8 cellular contexts compared by ENCODE assay signal in genomic region chr6:31366693-31367470, GRCh38. TPM values are rescaled to one million over a fixed set of nuclear protein-coding genes. Genes with fewer than 3 reads are reported as not detected.
A peak's percentile ranks its signal among the peaks of the same experiment; 100 is the strongest.
DNase-seq lines count a peak whose midpoint lies in the region; ATAC-seq, FAIRE-seq and TF ChIP-seq lines count a peak whose summit lies in the region.

No MANE protein-coding gene starts in this region.

- TF ChIP-seq RAD21 in HCT116 (IDR thresholded peaks at IDR 0.05; ENCODE audit: low read depth) = peak; percentile 98

- no peak overlapping the region for H3K27ac Mint-ChIP-seq in astrocyte (ENCODE audit: unreplicated experiment)

- intact Hi-C loops in HCT116 (cut with micrococcal nuclease) = loop anchor here (1.0 to 5.0 kb wide), 3 partner anchors 95 to 230 kb away; partner anchors contain the start of gene HLA-C
- intact Hi-C loops in sciatic nerve (cut with DNase I) = loop anchor here (5.0 kb wide), 1 partner anchor 230 kb away; the partner anchor contains the start of gene PSORS1C2

- POLR2A ChIA-PET in HCT116 (lab: Charles Lee) = interaction anchor here (0.9 to 2.9 kb wide), 4 partner anchors 13 to 551 kb away, joined by 3 to 16 read pairs (median 3); no protein-coding TSS in a partner anchor

- H3K4me1 ChIP-seq in DND-41 (ENCODE audit: insufficient read depth, low read length) = peaks cover 7% of the 10 kb centered on the region
- peaks cover 0 to 18% of the 10 kb centered on the region in 2 experiments; a peak in 1 of 4 replicates for H3K4me1 ChIP-seq in HCT116 (ENCODE audit: control insufficient read depth in 1 of 2, insufficient read depth in 2 of 2, low read length in 2 of 2)
- H3K4me1 ChIP-seq in astrocyte (ENCODE audit: insufficient read depth, low read length) = peaks cover 2% of the 10 kb centered on the region

- FAIRE-seq in astrocyte (lab: Jason Lieb, UNC) = peak; percentile 79

- peaks cover 5% of the 10 kb centered on the region for H3K9me3 Mint-ChIP-seq in astrocyte (ENCODE audit: unreplicated experiment)

- H3K4me3 Mint-ChIP-seq in astrocyte (ENCODE audit: unreplicated experiment) = peak overlapping the region; percentile 25

- peaks cover 1% of the 10 kb centered on the region for H3K36me3 Mint-ChIP-seq in astrocyte (ENCODE audit: low read depth, unreplicated experiment)

- H3K27me3 ChIP-seq in DND-41 (ENCODE audit: insufficient read depth, low read length, poor library complexity) (peaks cover 27% of the 10 kb centered on the region), HCT116 (ENCODE audit: insufficient read depth, low read length) (no peaks in the 10 kb centered on the region), astrocyte (ENCODE audit: insufficient read depth, low read length) (peaks cover 46% of the 10 kb centered on the region)

- H2AFZ ChIP-seq in DND-41 (ENCODE audit: low read depth, low read length) (peak overlapping the region; percentile 60; the same call in 1 of the 2 replicates), HCT116 (ENCODE audit: low read depth, low read length, poor library complexity, severe bottlenecking) (peak overlapping the region; percentile 85), astrocyte (ENCODE audit: low read depth, low read length) (peak overlapping the region; percentile 74)

- no peak for TF ChIP-seq POLR2A in HCT116 (IDR thresholded peaks at IDR 0.05; ENCODE audit: borderline replicate concordance, extremely low read depth, insufficient read depth, insufficient read length)

- no peaks in the 10 kb centered on the region for H3K9me3 ChIP-seq in DND-41 (ENCODE audit: insufficient read depth, low read length, severe bottlenecking)
- H3K9me3 ChIP-seq in HCT116 (ENCODE audit: control insufficient read depth in 1 of 2, insufficient read depth in 1 of 2, low read depth in 1 of 2, low read length in 2 of 2) = no peaks in the 10 kb centered on the region
- H3K9me3 ChIP-seq in astrocyte (ENCODE audit: insufficient read depth, low read depth, low read length) = no peaks in the 10 kb centered on the region

- H3K4me3 ChIP-seq in DND-41 (ENCODE audit: low read depth in 1 of 2, low read length in 2 of 2) (no peak overlapping the region), HCT116 (replicated peaks in 1 of 2; ENCODE audit: low read depth in 1 of 2, low read length in 2 of 2) (peak overlapping the region; percentile 41 to 59), astrocyte (ENCODE audit: insufficient read depth, low read depth, low read length) (no peak overlapping the region)

- no peak overlapping the region for H3K27ac ChIP-seq in DND-41 (ENCODE audit: low read length)
- H3K27ac ChIP-seq in HCT116 (ENCODE audit: low read depth, low read length) = no peak overlapping the region
- H3K27ac ChIP-seq in astrocyte (ENCODE audit: low read depth, low read length) = no peak overlapping the region

- CTCF ChIA-PET in HCT116 (lab: Charles Lee) = interaction anchor here (0.6 to 4.8 kb wide), 30 partner anchors 9 to 688 kb away, joined by 3 to 61 read pairs (median 4); partner anchors contain the start of genes MCCD1, PSORS1C2 and TCF19

- no TSS peak for BruUV-seq in HCT116 (replicated peaks; lab: Mats Ljungman, UMichigan)

- no peaks in the 10 kb centered on the region for H3K4me1 Mint-ChIP-seq in astrocyte (ENCODE audit: low read depth, unreplicated experiment)

- peak; percentile 79 for DNase-seq in DND-41
- peak; percentile 87 for DNase-seq in HCT116 (ENCODE audit: low read depth, low spot score)
- DNase-seq in NCI-H1417 treated with DMSO at 0.1 percent for 48 hours (lab: John Stamatoyannopoulos, UW) = peak; percentile 21
- peak; percentile 75 for DNase-seq in T-helper 22 cell (ENCODE audit: low read depth)
- peak; percentile 57 for DNase-seq in astrocyte (ENCODE audit: low read depth)
- DNase-seq in hypothalamus (lab: John Stamatoyannopoulos, UW) = peak in 50 of 51 donors; percentile 30 to 90 (median 71)
- peak; percentile 92 for DNase-seq in sciatic nerve (ENCODE audit: low spot score)

- H3K9ac ChIP-seq in DND-41 (ENCODE audit: low read depth, low read length) (no peak overlapping the region), HCT116 (ENCODE audit: low read length) (no peak overlapping the region), astrocyte (ENCODE audit: low read length) (no peak overlapping the region)

- H3K9me2 ChIP-seq in HCT116 (ENCODE audit: insufficient read depth) = no peaks in the 10 kb centered on the region

- H3K4me2 ChIP-seq in DND-41 (ENCODE audit: insufficient read depth, low read length) (peak overlapping the region; percentile 54), HCT116 (ENCODE audit: low read length) (peak overlapping the region; percentile 95), astrocyte (ENCODE audit: low read length) (peak overlapping the region; percentile 80)

- H3K79me2 ChIP-seq in DND-41 (ENCODE audit: insufficient read depth, low read length) (no peaks in the 10 kb centered on the region), HCT116 (ENCODE audit: insufficient read depth, low read length) (no peaks in the 10 kb centered on the region), astrocyte (ENCODE audit: insufficient read depth, low read length) (no peaks in the 10 kb centered on the region)

- peak; percentile 100 for ATAC-seq in DND-41 (ENCODE audit: insufficient read depth, low read depth)
- peak; percentile 99 for ATAC-seq in HCT116
- ATAC-seq in sciatic nerve = peak; percentile 100
- no peak for ATAC-seq in HG03095 (IDR thresholded peaks at IDR 0.05; ENCODE audit: unreplicated experiment)

- H3K36me3 ChIP-seq in DND-41 (ENCODE audit: insufficient read depth, low read length) (no peaks in the 10 kb centered on the region), HCT116 (ENCODE audit: control insufficient read depth in 1 of 2, insufficient read depth in 2 of 2, low read length in 2 of 2) (no peaks in the 10 kb centered on the region), astrocyte (ENCODE audit: insufficient read depth, low read length) (no peaks in the 10 kb centered on the region)

- peaks cover 42% of the 10 kb centered on the region for H3K27me3 Mint-ChIP-seq in astrocyte (ENCODE audit: low read depth, unreplicated experiment)

- RAD21 ChIA-PET in HCT116 (lab: Charles Lee; ENCODE audit: low non-redundant PET in 1 of 2, low total read pairs in 2 of 2, uncharacterized antibody in 2 of 2, unreplicated experiment in 2 of 2) = interaction anchor here (0.6 to 3.3 kb wide), 5 partner anchors 136 to 170 kb away, joined by 3 to 13 read pairs (median 5); no protein-coding TSS in a partner anchor

- TF ChIP-seq CTCF in DND-41 (IDR thresholded peaks at IDR 0.05; ENCODE audit: borderline replicate concordance, extremely low read depth, low read length, poor library complexity, severe bottlenecking) (peak; percentile 97), HCT116 (IDR thresholded peaks at IDR 0.05 in 2 of 3, conservative IDR thresholded peaks at IDR 0.05 in 1 of 3; ENCODE audit: borderline replicate concordance in 1 of 3, insufficient read depth in 1 of 3, low read depth in 2 of 3, low read length in 2 of 3) (peak; percentile 88 to 93 (median 91)), astrocyte (IDR thresholded peaks at IDR 0.05; ENCODE audit: insufficient read depth, low read depth, low read length) (peak; percentile 81)

- no peaks in the 10 kb centered on the region for H4K20me1 ChIP-seq in DND-41 (ENCODE audit: insufficient read depth, low read length)
- no peaks in the 10 kb centered on the region for H4K20me1 ChIP-seq in HCT116 (ENCODE audit: insufficient read depth)
- H4K20me1 ChIP-seq in astrocyte (ENCODE audit: insufficient read depth, low read length) = no peaks in the 10 kb centered on the region

TF ChIP-seq in HCT116, 20 proteins besides CTCF, POLR2A, EP300 and RAD21:
- TF ChIP-seq YY1 (IDR thresholded peaks at IDR 0.05; ENCODE audit: extremely low read depth, insufficient replicate concordance, low read depth, low read length) (peak; percentile 16), REST (IDR thresholded peaks at IDR 0.05; ENCODE audit: low read depth) (no peak), TCF7L2 (IDR thresholded peaks at IDR 0.05; ENCODE audit: borderline replicate concordance, extremely low read depth, insufficient read depth, insufficient read length) (peak; percentile 67)

RNA-seq across cellular contexts. Expression of gene HLA-B, which starts 9.9 kb away (rescaled TPM):
- total RNA-seq in HCT116 (2021; ENCODE audit: unreplicated experiment) = 381 TPM
- polyA plus RNA-seq in HCT116 (2012) = 504 and 684 TPM in 2 replicates
- total RNA-seq in astrocyte = 1,493 and 2,082 TPM in 2 replicates
- total RNA-seq in sciatic nerve = 990 TPM

RNA-seq across cellular contexts. Expression of gene MICA, which starts 36.5 kb away (rescaled TPM):
- 24.1 TPM for total RNA-seq in HCT116 (2021; ENCODE audit: unreplicated experiment)
- 37.3 and 41.2 TPM in 2 replicates for polyA plus RNA-seq in HCT116 (2012)
- 70.0 and 70.6 TPM in 2 replicates for total RNA-seq in astrocyte
- total RNA-seq in sciatic nerve = 26.5 TPM

Comparison
In these comparisons a context has a peak if more than half of its experiments do, and no peak if none do; other contexts are left out.
1. DNase-seq: peak in every context shown above with its lines; median percentile 92 in sciatic nerve; 87 in HCT116; 79 in DND-41; 75 in T-helper 22 cell; 71 in hypothalamus; 57 in astrocyte; 21 in NCI-H1417 treated with DMSO at 0.1 percent for 48 hours.
2. H3K4me3 ChIP-seq: peak in HCT116 (2 of 2); none in DND-41 (0 of 2) and astrocyte (single experiment).
3. Peak in every context shown above with its lines, with median percentiles within 50 percentile points of each other: H2AFZ ChIP-seq, H3K4me2 ChIP-seq and CTCF ChIP-seq.